18 cellular contexts compared by ENCODE assay signal in genomic region chr11:8231979-8232378, GRCh38. TPM values are rescaled to one million over a fixed set of nuclear protein-coding genes. Genes with fewer than 3 reads are reported as not detected.
"Had no signal": no experiment of that assay in that cellular context is flagged by ENCODE, and none has a peak within 500 bp of the region (broad histone marks: within the 10 kb centered on the region; RNA-seq: fewer than 3 reads in every experiment).

No MANE protein-coding gene starts in this region.

- H3K27me3 ChIP-seq: body of pancreas, colonic mucosa, esophagus muscularis mucosa, vagina had no signal

- H3K9me3 Mint-ChIP-seq: activated CD4-positive, alpha-beta T cell treated with anti-CD3 and anti-CD28 coated beads, Interleukin-2, amount 10 ng/mL, durations not matched to agents 7 days and 5 days; activated T-cell treated with anti-CD3 and anti-CD28 coated beads, Interleukin-2, amount 50 U/mL, for 72 hours; natural killer cell had no signal

- H3K4me3 Mint-ChIP-seq: activated CD4-positive, alpha-beta T cell treated with anti-CD3 and anti-CD28 coated beads, Interleukin-2, amount 10 ng/mL, durations not matched to agents 7 days and 5 days; activated naive CD8-positive, alpha-beta T cell; activated T-cell treated with anti-CD3 and anti-CD28 coated beads, Interleukin-2, amount 50 U/mL, for 72 hours; natural killer cell had no signal

- H3K4me3 ChIP-seq: body of pancreas, colonic mucosa, esophagus muscularis mucosa, prostate gland, vagina had no signal

- H3K36me3 ChIP-seq: colonic mucosa, esophagus muscularis mucosa, prostate gland, vagina had no signal

- H3K36me3 Mint-ChIP-seq: activated naive CD8-positive, alpha-beta T cell; natural killer cell had no signal

- H3K9me3 ChIP-seq: body of pancreas, colonic mucosa, esophagus muscularis mucosa, prostate gland, vagina had no signal

- H3K27ac Mint-ChIP-seq: activated CD4-positive, alpha-beta T cell treated with anti-CD3 and anti-CD28 coated beads, Interleukin-2, amount 10 ng/mL, durations not matched to agents 7 days and 5 days; activated naive CD8-positive, alpha-beta T cell; activated T-cell treated with anti-CD3 and anti-CD28 coated beads, Interleukin-2, amount 50 U/mL, for 72 hours; natural killer cell had no signal

- H3K4me1 ChIP-seq: colonic mucosa, prostate gland had no signal

- DNase-seq: activated CD4-positive, alpha-beta T cell treated with anti-CD3 and anti-CD28 coated beads, Interleukin-2, amount 10 ng/mL, durations not matched to agents 7 days and 5 days; activated CD4-positive, CD25-positive, alpha-beta regulatory T cell; activated CD8-positive, alpha-beta memory T cell treated with anti-CD3 and anti-CD28 coated beads, Interleukin-2, amount 50 U/mL, for 48 hours; activated gamma-delta T cell; activated T-cell treated with anti-CD3 and anti-CD28 coated beads, Interleukin-2, amount 50 U/mL, for 72 hours; amygdala; body of pancreas; caudate nucleus; colonic mucosa; hippocampal formation; mesenchymal stem cell; natural killer cell had no signal

- H3K27me3 Mint-ChIP-seq: activated CD4-positive, alpha-beta T cell treated with anti-CD3 and anti-CD28 coated beads, Interleukin-2, amount 10 ng/mL, durations not matched to agents 7 days and 5 days; activated naive CD8-positive, alpha-beta T cell had no signal

- H3K27ac ChIP-seq: body of pancreas, colonic mucosa, esophagus muscularis mucosa, prostate gland, vagina had no signal

RNA-seq across cellular contexts. Expression of gene LMO1, which starts 31.7 kb away (rescaled TPM):
- total RNA-seq: activated CD4-positive, alpha-beta T cell treated with anti-CD3 and anti-CD28 coated beads, Interleukin-2, amount 10 ng/mL, durations not matched to agents 7 days and 5 days; colonic mucosa; natural killer cell; omental fat pad; prostate gland; T-helper 2 cell treated with Interferon-gamma antibody and Interleukin-4, amounts not matched to agents 100 ng/mL and 5 ng/mL, for 36 hours; vagina had no signal
